Comparison of ENCODE assay signal across 15 cellular contexts in genomic region chr1:154861607-154862094, GRCh38. TPM values are rescaled to one million over a fixed set of nuclear protein-coding genes. Genes with fewer than 3 reads are reported as not detected.
DNase-seq lines count a peak whose midpoint lies in the region; ATAC-seq, FAIRE-seq and TF ChIP-seq lines count a peak whose summit lies in the region.
"Had no signal": no experiment of that assay in that cellular context is flagged by ENCODE, and none has a peak within 500 bp of the region (broad histone marks: within the 10 kb centered on the region; RNA-seq: fewer than 3 reads in every experiment).

No MANE protein-coding gene starts in this region.

- POLR2A ChIA-PET in H1 (lab: Charles Lee; ENCODE audit: partially characterized antibody), result interaction anchor here (1.0 kb wide), 1 partner anchor 11 kb away, joined by 4 read pairs; no protein-coding TSS in a partner anchor

- WGBS in H1 (ENCODE audit: extremely low coverage in 1 of 2, insufficient coverage in 1 of 2, insufficient read length in 1 of 2, insufficient replicate concordance in 2 of 2, low coverage in 1 of 2, low lambda C conversion rate in 2 of 2, missing lambda C conversion rate in 1 of 2), 2 experiments, result 80% methylated on average over 10 of the region's 12 CpGs; no CpG with 5 or more reads in 1 of the 2 experiments
- 48 to 57% (median 56%) methylated on average over 12 of the region's 12 CpGs for WGBS in psoas muscle, 3 donors

- H3K4me2 ChIP-seq in OCI-LY1 (ENCODE audit: low read length), result peak overlapping the region; percentile 94; the same call in 1 of the 2 replicates
- H3K4me2 ChIP-seq in H1 (ENCODE audit: insufficient read depth in 1 of 2, low read depth in 2 of 2, low read length in 2 of 2), result no peak overlapping the region

- H3K4ac ChIP-seq in H1 (replicated peaks; ENCODE audit: insufficient read length, low read depth, low read length), result no peak overlapping the region

- TF ChIP-seq RAD21 in H1 (IDR thresholded peaks at IDR 0.05 in 1 of 2, conservative IDR thresholded peaks at IDR 0.05 in 1 of 2; ENCODE audit: low read depth in 2 of 2, low read length in 2 of 2), result no peak

- H3K79me1 ChIP-seq in H1 (ENCODE audit: low read depth, low read length), result no peaks in the 10 kb centered on the region

- no peak overlapping the region for H3K14ac ChIP-seq in H1 (ENCODE audit: insufficient read length)

- TF ChIP-seq POLR2A in H1 (IDR thresholded peaks at IDR 0.05; ENCODE audit: control extremely low read depth in 1 of 2, low read depth in 2 of 2, low read length in 2 of 2), result no peak

- H3K4me3 ChIP-seq in OCI-LY1 (ENCODE audit: low read depth, low read length, poor library complexity, severe bottlenecking), result no peak overlapping the region
- no peak overlapping the region for H3K4me3 ChIP-seq in H1 (ENCODE audit: extremely low read depth in 1 of 4, insufficient read depth in 2 of 4, low read depth in 3 of 4, low read length in 4 of 4)
- H3K4me3 ChIP-seq in psoas muscle, result peak overlapping the region; percentile 37
- no peak overlapping the region for H3K4me3 ChIP-seq in upper lobe of right lung
- H3K4me3 ChIP-seq in MG63, result no peak overlapping the region

- no peak overlapping the region for H2BK12ac ChIP-seq in H1 (ENCODE audit: low read depth, low read length)

- H2AFZ ChIP-seq in OCI-LY1 (ENCODE audit: low read length) (no peak overlapping the region), H1 (ENCODE audit: low read length) (no peak overlapping the region)
- H2AFZ ChIP-seq: parathyroid adenoma had no signal

- H4K91ac ChIP-seq in H1 (replicated peaks; ENCODE audit: insufficient read length, low read length), result peak overlapping the region; percentile 72

- H3K4me1 ChIP-seq in OCI-LY1 (ENCODE audit: insufficient read depth, low read length, severe bottlenecking) (peaks cover 99% of the 10 kb centered on the region), H1 (replicated peaks in 1 of 4; ENCODE audit: control insufficient read depth in 3 of 4, insufficient read depth in 4 of 4, low read length in 3 of 4) (peaks cover 5 to 21% (median 7%) of the 10 kb centered on the region in 4 experiments; a peak in 6 of 7 replicates), psoas muscle (peaks cover 89% of the 10 kb centered on the region), upper lobe of right lung (peaks cover 9% of the 10 kb centered on the region), foreskin keratinocyte (no peaks in the 10 kb centered on the region)
- H3K4me1 ChIP-seq: parathyroid adenoma had no signal

- H2BK15ac ChIP-seq in H1 (ENCODE audit: low read length), result peak overlapping the region; percentile 65; the same call in 1 of the 2 replicates

- TF ChIP-seq CTCF in OCI-LY1 (IDR thresholded peaks at IDR 0.05; ENCODE audit: low read length) (no peak), H1 (IDR thresholded peaks at IDR 0.05; ENCODE audit: control extremely low read depth in 1 of 3, insufficient read depth in 1 of 3, low read depth in 1 of 3, low read length in 3 of 3) (no peak), psoas muscle (IDR thresholded peaks at IDR 0.05) (no peak), upper lobe of right lung (IDR thresholded peaks at IDR 0.05) (no peak), foreskin keratinocyte (conservative IDR thresholded peaks at IDR 0.05) (no peak)

- H3F3A ChIP-seq in OCI-LY1 (ENCODE audit: insufficient read depth, low read length), result no peaks in the 10 kb centered on the region

- H2AK5ac ChIP-seq in H1 (ENCODE audit: low read depth, low read length), result no peak overlapping the region

- no peaks in the 10 kb centered on the region for H3K36me3 ChIP-seq in OCI-LY1 (ENCODE audit: insufficient read depth, low read length)
- H3K36me3 ChIP-seq in H1 (ENCODE audit: control insufficient read depth in 2 of 4, insufficient read depth in 4 of 4, low read length in 3 of 4), result no peaks in the 10 kb centered on the region
- no peaks in the 10 kb centered on the region for H3K36me3 ChIP-seq in psoas muscle (ENCODE audit: insufficient read depth in 1 of 2, low read depth in 1 of 2)
- H3K36me3 ChIP-seq in upper lobe of right lung, result no peaks in the 10 kb centered on the region
- no peaks in the 10 kb centered on the region for H3K36me3 ChIP-seq in MG63
- H3K36me3 ChIP-seq: BE2C had no signal

- H3K18ac ChIP-seq in H1 (ENCODE audit: extremely low read depth, low read length), result no peak overlapping the region

- no peak overlapping the region for H2BK120ac ChIP-seq in H1 (replicated peaks; ENCODE audit: low read depth, low read length)

- no peak overlapping the region for H3K23ac ChIP-seq in H1 (ENCODE audit: insufficient read length)

- peak overlapping the region; percentile 88; the same call in 1 of the 2 replicates for H3K9ac ChIP-seq in OCI-LY1 (ENCODE audit: low read length)
- no peak overlapping the region for H3K9ac ChIP-seq in H1 (replicated peaks in 1 of 4; ENCODE audit: extremely low read depth in 1 of 4, low read depth in 3 of 4, low read length in 3 of 4)
- H3K9ac ChIP-seq: parathyroid adenoma had no signal

- no peak for TF ChIP-seq EP300 in H1 (IDR thresholded peaks at IDR 0.05; ENCODE audit: borderline replicate concordance in 1 of 2, low read depth in 2 of 2, low read length in 2 of 2)

- H3K79me2 ChIP-seq in OCI-LY1 (ENCODE audit: insufficient read depth, low read length) (peaks cover 26% of the 10 kb centered on the region), H1 (ENCODE audit: control insufficient read depth in 1 of 2, insufficient read depth in 2 of 2, low read length in 2 of 2) (no peaks in the 10 kb centered on the region)
- H3K79me2 ChIP-seq: parathyroid adenoma had no signal

- H3K23me2 ChIP-seq in H1 (ENCODE audit: low read depth, low read length), result no peaks in the 10 kb centered on the region

- intact Hi-C loops in psoas muscle (cut with DNase I) (loop anchor here in 1 of 2 donors (2.0 kb wide), 1 partner anchor 53 kb away; no protein-coding TSS in a partner anchor), upper lobe of right lung (cut with DNase I) (no loop called here)

- H4K5ac ChIP-seq in H1 (ENCODE audit: insufficient read length, low read depth, low read length), result no peak overlapping the region

- H3K9me3 ChIP-seq in OCI-LY1 (ENCODE audit: low read length) (no peaks in the 10 kb centered on the region), H1 (ENCODE audit: insufficient read depth in 2 of 2, low read depth in 1 of 2, low read length in 1 of 2) (no peaks in the 10 kb centered on the region), psoas muscle (no peaks in the 10 kb centered on the region), upper lobe of right lung (no peaks in the 10 kb centered on the region), MG63 (no peaks in the 10 kb centered on the region)
- H3K9me3 ChIP-seq: BE2C had no signal

- no peaks in the 10 kb centered on the region for H4K20me1 ChIP-seq in OCI-LY1 (ENCODE audit: insufficient read depth, low read length)
- no peaks in the 10 kb centered on the region for H4K20me1 ChIP-seq in H1 (replicated peaks in 1 of 2; ENCODE audit: control insufficient read depth in 1 of 2, insufficient read depth in 2 of 2, low read length in 2 of 2)

- ATAC-seq in psoas muscle, result peak; percentile 2 to 46 (median 38)
- no peak for ATAC-seq in HG03095 (IDR thresholded peaks at IDR 0.05; ENCODE audit: unreplicated experiment)
- ATAC-seq in upper lobe of right lung, result no peak
- ATAC-seq in foreskin keratinocyte, result no peak

- H2BK20ac ChIP-seq in H1 (ENCODE audit: low read length), result no peak overlapping the region

- DNase-seq in ELR (ENCODE audit: low read depth) (peak; percentile 50), H1 (ENCODE audit: low read depth in 1 of 2, low spot score in 2 of 2) (no peak), psoas muscle (peak; percentile 63 to 82), upper lobe of right lung (no peak), foreskin keratinocyte (no peak), MG63 (no peak)
- DNase-seq: activated naive CD4-positive, alpha-beta T cell treated with anti-CD3 and anti-CD28 coated beads, Interleukin-2, amount 10 ng/mL, durations not matched to agents 7 days and 5 days; BE2C; endodermal cell; NCI-H1092; NCI-H2227 treated with DMSO at 0.1 percent for 48 hours had no signal

- H3K56ac ChIP-seq in H1 (replicated peaks; ENCODE audit: insufficient read length, low read depth, low read length), result no peak overlapping the region

- peak overlapping the region; percentile 20; the same call in 1 of the 2 replicates for H4K8ac ChIP-seq in H1 (ENCODE audit: extremely low read depth, insufficient read depth, low read length)

- CTCF ChIA-PET in H1 (lab: Charles Lee; ENCODE audit: partially characterized antibody), result interaction anchor here (0.6 to 3.7 kb wide), 19 partner anchors 11 to 236 kb away, joined by 3 to 17 read pairs (median 5); no protein-coding TSS in a partner anchor

- H3K9me2 ChIP-seq in OCI-LY1 (ENCODE audit: low read depth, low read length), result no peaks in the 10 kb centered on the region

- H3K27me3 ChIP-seq in OCI-LY1 (ENCODE audit: insufficient read depth, low read length), result no peaks in the 10 kb centered on the region
- H3K27me3 ChIP-seq in H1 (replicated peaks in 1 of 4; ENCODE audit: control insufficient read depth in 3 of 4, extremely low read depth in 1 of 4, insufficient read depth in 3 of 4, low read length in 3 of 4), result no peaks in the 10 kb centered on the region; a peak in 1 of 7 replicates
- H3K27me3 ChIP-seq in psoas muscle (ENCODE audit: insufficient read depth in 3 of 3, low read length in 2 of 3), result no peaks in the 10 kb centered on the region
- H3K27me3 ChIP-seq in upper lobe of right lung, result no peaks in the 10 kb centered on the region
- peaks cover 19% of the 10 kb centered on the region for H3K27me3 ChIP-seq in foreskin keratinocyte
- 0 out of 2 replicates have a peak, but pooled peaks cover under 1% of the 10 kb centered on the region for H3K27me3 ChIP-seq in MG63
- H3K27me3 ChIP-seq: BE2C had no signal

- no peak for FAIRE-seq in H1 (lab: Jason Lieb, UNC)

- H3K27ac ChIP-seq in OCI-LY1 (ENCODE audit: low read depth, low read length, poor library complexity, severe bottlenecking) (peak overlapping the region; percentile 98), H1 (ENCODE audit: low read depth, low read length) (no peak overlapping the region), psoas muscle (peak overlapping the region; percentile 96), upper lobe of right lung (no peak overlapping the region), foreskin keratinocyte (no peak overlapping the region)
- H3K27ac ChIP-seq: parathyroid adenoma, VCaP had no signal

- no peak overlapping the region for H2BK5ac ChIP-seq in H1 (ENCODE audit: low read depth, low read length)

RNA-seq across cellular contexts. Expression of gene KCNN3, which starts 8.4 kb away (rescaled TPM):
- 2.8 and 3.0 TPM in 2 replicates for total RNA-seq in H1 (2021; fragmentation: NEBNext Ultra II Directional; extraction: Animal tissue kit (Norgen Biotek cat#: 25700))
- 3.7 and 4.5 TPM in 2 replicates for polyA plus RNA-seq in H1 (2011; rRNA removed)
- 2.1 TPM for polyA plus RNA-seq in H1 (2011; cell fraction: cytosol; rRNA removed)
- 5.4 TPM for polyA plus RNA-seq in H1 (2011; cell fraction: nucleus; rRNA removed)
- 2.8 to 4.4 TPM (median 3.5 TPM) in 4 replicates for polyA plus RNA-seq in H1 (2012, experiment 1 of 2)
- polyA plus RNA-seq in H1 (2012, experiment 2 of 2), result 1.6 TPM
- polyA plus RNA-seq in H1 (2013, experiment 1 of 2), result 1.7 TPM
- 1.9 TPM for polyA plus RNA-seq in H1 (2013, experiment 2 of 2)
- 5.4 and 9.2 TPM in 2 replicates for polyA minus RNA-seq in H1 (2011; rRNA and poly(A)+ RNA removed)
- polyA minus RNA-seq in H1 (2011; cell fraction: cytosol; rRNA and poly(A)+ RNA removed), result 3.9 TPM
- 4.1 TPM for polyA minus RNA-seq in H1 (2011; cell fraction: nucleus; rRNA and poly(A)+ RNA removed)
- 10 to 100 TPM; 11.8 to 60.9 (median 17.4) TPM for total RNA-seq in psoas muscle
- 1 to 10 TPM; 2.5 to 7.5 (median 3.7) TPM for polyA plus RNA-seq in psoas muscle
- 7.6 TPM for total RNA-seq in upper lobe of right lung
- under 0.01 TPM in 1 of 2 replicates, not detected in the other for total RNA-seq in foreskin keratinocyte
- not detected in 2 replicates for polyA plus RNA-seq in foreskin keratinocyte
- 1.6 TPM in 1 of 2 replicates, not detected in the other for total RNA-seq in MG63 (2014; rRNA removed; shearing (Covaris generic); ENCODE audit: low replicate concordance)

Comparison
In these comparisons a context has a peak if more than half of its experiments do, and no peak if none do; other contexts are left out.
1. DNase-seq: peak in ELR (single experiment) and psoas muscle (2 of 2); none in H1 (0 of 2), upper lobe of right lung (single experiment), foreskin keratinocyte (0 of 2) and MG63 (single experiment).
2. H3K27ac ChIP-seq: peak in OCI-LY1 (single experiment) and psoas muscle (single experiment); none in H1 (single experiment), upper lobe of right lung (single experiment) and foreskin keratinocyte (single experiment).
3. ATAC-seq: peak in psoas muscle (4 of 4); none in HG03095 (single experiment), upper lobe of right lung (single experiment) and foreskin keratinocyte (single experiment).